14 cellular contexts compared by ENCODE assay signal in the genomic region with DNA sequence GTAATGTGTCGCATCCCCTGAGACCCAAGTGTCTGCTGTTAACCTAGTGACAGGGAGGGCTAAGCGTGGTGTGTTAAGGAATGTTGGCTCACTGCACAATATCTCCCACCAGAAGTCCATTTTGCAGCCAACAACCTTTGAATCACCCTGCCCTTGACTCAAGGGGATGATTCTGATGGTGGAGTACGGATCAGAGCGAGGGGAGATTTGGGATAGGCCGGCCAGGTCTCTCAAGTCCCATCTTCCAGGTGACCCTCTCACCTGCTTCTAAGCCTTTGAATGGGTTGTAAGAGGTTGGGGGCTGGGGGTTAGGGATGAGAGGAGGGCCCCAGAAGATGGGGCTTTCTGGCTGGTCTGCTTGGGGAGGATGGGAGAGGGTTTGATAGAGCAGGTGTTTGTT.
"Had no signal": no experiment of that assay in that cellular context is flagged by ENCODE, and none has a peak within 500 bp of the region (broad histone marks: within the 10 kb centered on the region; RNA-seq: fewer than 3 reads in every experiment).

No MANE protein-coding gene starts in this region.

- H3K9me3 ChIP-seq: body of pancreas, thyroid gland had no signal

- H3K36me3 ChIP-seq: thyroid gland had no signal

- ATAC-seq: activated CD4-positive, CD25-positive, alpha-beta regulatory T cell treated with anti-CD3 and anti-CD28 coated beads, Interleukin-2, amount 50 U/mL, for 24 hours; activated CD8-positive, alpha-beta memory T cell treated with anti-CD3 and anti-CD28 coated beads, Interleukin-2, amount 10 ng/mL, durations not matched to agents 7 days and 5 days; body of pancreas had no signal

- DNase-seq: activated CD8-positive, alpha-beta memory T cell treated with anti-CD3 and anti-CD28 coated beads, Interleukin-2, amount 10 ng/mL, durations not matched to agents 7 days and 5 days; activated naive CD4-positive, alpha-beta T cell; activated T-cell treated with anti-CD3 and anti-CD28 coated beads, Interleukin-2, amount 50 U/mL, for 48 hours; amniotic stem cell; body of pancreas; central memory CD4-positive, alpha-beta T cell; dermis blood vessel endothelial cell; hippocampal formation; kidney glomerular epithelial cell; midbrain; stimulated activated CD4-positive, alpha-beta T cell treated with anti-CD3 and anti-CD28 coated beads, Interleukin-4, amount 100 ng/mL, for 24 hours; thyroid gland had no signal

- H3K27ac Mint-ChIP-seq: activated CD8-positive, alpha-beta memory T cell treated with anti-CD3 and anti-CD28 coated beads, Interleukin-2, amount 10 ng/mL, durations not matched to agents 7 days and 5 days; T-helper 2 cell treated with Interferon-gamma antibody and Interleukin-4, amounts not matched to agents 5 μg/mL and 100 μg/mL, for 36 hours had no signal

- H3K27me3 ChIP-seq: body of pancreas, thyroid gland had no signal

- H3K9me3 Mint-ChIP-seq: T-helper 2 cell treated with Interferon-gamma antibody and Interleukin-4, amounts not matched to agents 5 μg/mL and 100 μg/mL, for 36 hours had no signal
